ENCODE assay signal across 19 cellular contexts in the genomic region with DNA sequence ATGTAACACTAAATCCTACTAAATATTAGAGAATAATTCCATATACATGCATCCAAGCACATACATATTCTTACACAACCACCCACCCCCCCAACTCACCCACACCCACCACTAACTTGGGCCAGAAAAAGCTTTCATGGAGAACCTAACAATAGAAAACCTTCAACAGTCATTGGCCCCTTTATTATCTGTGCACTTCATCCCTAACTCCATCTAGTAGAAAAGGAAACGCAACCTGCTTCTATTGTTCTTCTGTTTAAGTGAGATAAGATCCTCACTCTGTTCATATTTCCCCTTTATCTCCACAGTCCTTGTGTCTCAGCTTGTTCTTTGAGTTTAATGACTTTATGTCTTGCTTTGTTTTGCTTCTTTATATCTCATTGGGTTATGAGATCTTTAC.
"Had no signal": no experiment of that assay in that cellular context is flagged by ENCODE, and none has a peak within 500 bp of the region (broad histone marks: within the 10 kb centered on the region; RNA-seq: fewer than 3 reads in every experiment).

No MANE protein-coding gene starts in this region.

- H3K4me1 ChIP-seq: SJSA1 had no signal

- H3K4me1 Mint-ChIP-seq: activated naive CD4-positive, alpha-beta T cell treated with anti-CD3 and anti-CD28 coated beads, Interleukin-2, amount 50 U/mL, for 24 hours; brain had no signal

- H3K27ac Mint-ChIP-seq: activated CD8-positive, alpha-beta T cell treated with anti-CD3 and anti-CD28 coated beads for 36 hours; activated naive CD4-positive, alpha-beta T cell treated with anti-CD3 and anti-CD28 coated beads, Interleukin-2, amount 50 U/mL, for 24 hours; brain; T-helper 1 cell treated with Interleukin-12 subunit alpha and Interleukin-12 subunit beta and Interleukin-4 antibody, amounts not matched to agents 30 μg/mL and 1 μg/mL, for 36 hours had no signal

- H3K4me3 ChIP-seq: SJSA1 had no signal

- H3K27me3 ChIP-seq: SJSA1 had no signal

- H3K4me3 Mint-ChIP-seq: activated CD8-positive, alpha-beta T cell treated with anti-CD3 and anti-CD28 coated beads for 36 hours; activated naive CD4-positive, alpha-beta T cell treated with anti-CD3 and anti-CD28 coated beads, Interleukin-2, amount 50 U/mL, for 24 hours; brain; T-helper 1 cell treated with Interleukin-12 subunit alpha and Interleukin-12 subunit beta and Interleukin-4 antibody, amounts not matched to agents 30 μg/mL and 1 μg/mL, for 36 hours had no signal

- H3K27me3 Mint-ChIP-seq: activated CD8-positive, alpha-beta T cell treated with anti-CD3 and anti-CD28 coated beads for 36 hours; activated naive CD4-positive, alpha-beta T cell treated with anti-CD3 and anti-CD28 coated beads, Interleukin-2, amount 50 U/mL, for 24 hours had no signal

- H3K36me3 Mint-ChIP-seq: activated naive CD4-positive, alpha-beta T cell treated with anti-CD3 and anti-CD28 coated beads, Interleukin-2, amount 50 U/mL, for 24 hours; brain had no signal

- H3K36me3 ChIP-seq: SJSA1 had no signal

- DNase-seq: activated CD4-positive, alpha-beta T cell treated with anti-CD3 and anti-CD28 coated beads for 4 hours; activated CD8-positive, alpha-beta memory T cell treated with anti-CD3 and anti-CD28 coated beads, Interleukin-2, amount 50 U/mL, for 4 hours; activated CD8-positive, alpha-beta T cell treated with anti-CD3 and anti-CD28 coated beads for 36 hours; amygdala; Karpas-422; NCI-H1105 treated with DMSO at 0.1 percent for 48 hours; NCI-H1436 treated with DMSO at 0.1 percent for 48 hours; NCI-H187; NCI-H2081; NCI-H510A treated with DMSO at 0.1 percent for 48 hours; NCI-H69; NK-92 treated with Interleukin-12 subunit alpha and Interleukin-12 subunit beta, amount 100 ng/mL, for 24 hours; SHP77 had no signal

- H3K27ac ChIP-seq: SJSA1 had no signal

- ATAC-seq: activated CD4-positive, CD25-positive, alpha-beta regulatory T cell treated with anti-CD3 and anti-CD28 coated beads, Interleukin-2, amount 50 U/mL, for 24 hours; activated CD8-positive, alpha-beta T cell treated with anti-CD3 and anti-CD28 coated beads for 36 hours; SK-N-SH treated with all-trans-retinoic acid at 6 μM for 48 hours had no signal
